8 cellular contexts compared by ENCODE assay signal in genomic region chr4:81606796-81607550, GRCh38.
DNase-seq lines count a peak whose midpoint lies in the region; ATAC-seq and TF ChIP-seq lines count a peak whose summit lies in the region.
"Had no signal": no experiment of that assay in that cellular context is flagged by ENCODE, and none has a peak within 500 bp of the region (broad histone marks: within the 10 kb centered on the region; RNA-seq: fewer than 3 reads in every experiment).

No MANE protein-coding gene starts in this region.

- peak overlapping the region; percentile 60; the same call in 1 of the 2 replicates for H2AFZ ChIP-seq in Karpas-422 (ENCODE audit: low read length)

- DNase-seq in Karpas-422 (no peak), activated B cell treated with CpG ODN at 0.5 μM for 24 hours (no peak), islet precursor cell (peak; percentile 85), stromal cell of bone marrow (ENCODE audit: low read depth) (peak; percentile 51), Ammon's horn (ENCODE audit: low spot score) (no peak), RPMI8226 (no peak)
- DNase-seq in activated naive CD4-positive, alpha-beta T cell treated with anti-CD3 and anti-CD28 coated beads, Interleukin-2, amount 50 U/mL, for 72 hours (ENCODE audit: low spot score in 2 of 2), result no peak

- no peak overlapping the region for H3K27ac ChIP-seq in Karpas-422 (ENCODE audit: low read length)
- H3K27ac ChIP-seq: VCaP had no signal

- H3K9me3 Mint-ChIP-seq in activated B cell treated with CpG ODN at 0.5 μM for 24 hours, result no peaks in the 10 kb centered on the region
- H3K9me3 Mint-ChIP-seq in activated naive CD4-positive, alpha-beta T cell treated with anti-CD3 and anti-CD28 coated beads, Interleukin-2, amount 50 U/mL, for 72 hours, result no peaks in the 10 kb centered on the region

- H3K9me2 ChIP-seq in Karpas-422 (replicated peaks; ENCODE audit: insufficient read depth, low read length), result no peaks in the 10 kb centered on the region

- intact Hi-C loops in activated B cell treated with CpG ODN at 0.5 μM for 24 hours (cut with micrococcal nuclease), result loop anchor here (1.0 to 5.0 kb wide), 7 partner anchors 45 to 665 kb away; no protein-coding TSS in a partner anchor

- POLR2A ChIA-PET in activated B cell treated with CpG ODN at 0.5 μM for 24 hours (lab: Charles Lee), result interaction anchor here (1.1 to 5.6 kb wide), 4 partner anchors 12 to 137 kb away, joined by 3 to 38 read pairs (median 4); partner anchors contain the start of gene RASGEF1B

- no peak overlapping the region for H3K9ac ChIP-seq in Karpas-422 (ENCODE audit: low read length)

- no peaks in the 10 kb centered on the region for H3K27me3 ChIP-seq in Karpas-422 (ENCODE audit: low read length)

- no peaks in the 10 kb centered on the region for H3K79me2 ChIP-seq in Karpas-422 (ENCODE audit: low read length)

- peak overlapping the region; percentile 23 for H3K4me2 ChIP-seq in Karpas-422 (ENCODE audit: low read depth, low read length, poor library complexity, severe bottlenecking)

- CTCF ChIA-PET in activated B cell treated with CpG ODN at 0.5 μM for 24 hours (lab: Charles Lee), result interaction anchor here (0.7 to 2.1 kb wide), 5 partner anchors 45 to 238 kb away, joined by 3 to 14 read pairs (median 4); partner anchors contain the start of gene RASGEF1B

- H3K36me3 ChIP-seq in Karpas-422 (ENCODE audit: insufficient read depth, low read length), result no peaks in the 10 kb centered on the region

- peak; percentile 54 for ATAC-seq in activated B cell treated with CpG ODN at 0.5 μM for 24 hours (ENCODE audit: low read depth)
- no peak for ATAC-seq in activated naive CD4-positive, alpha-beta T cell treated with anti-CD3 and anti-CD28 coated beads, Interleukin-2, amount 50 U/mL, for 72 hours

- H3K4me3 Mint-ChIP-seq in activated B cell treated with CpG ODN at 0.5 μM for 24 hours, result peak overlapping the region; percentile 55

- peak overlapping the region; percentile 86 for H3K27ac Mint-ChIP-seq in activated B cell treated with CpG ODN at 0.5 μM for 24 hours
- no peak overlapping the region for H3K27ac Mint-ChIP-seq in activated naive CD4-positive, alpha-beta T cell treated with anti-CD3 and anti-CD28 coated beads, Interleukin-2, amount 50 U/mL, for 72 hours

- H3K4me1 Mint-ChIP-seq in activated B cell treated with CpG ODN at 0.5 μM for 24 hours, result peaks cover 58% of the 10 kb centered on the region

- no peaks in the 10 kb centered on the region for H3K36me3 Mint-ChIP-seq in activated B cell treated with CpG ODN at 0.5 μM for 24 hours (ENCODE audit: low read depth)
- H3K36me3 Mint-ChIP-seq in activated naive CD4-positive, alpha-beta T cell treated with anti-CD3 and anti-CD28 coated beads, Interleukin-2, amount 50 U/mL, for 72 hours, result no peaks in the 10 kb centered on the region

- no peak for TF ChIP-seq CTCF in activated B cell treated with CpG ODN at 0.5 μM for 24 hours (IDR thresholded peaks at IDR 0.05)

- no peaks in the 10 kb centered on the region for H3K27me3 Mint-ChIP-seq in activated B cell treated with CpG ODN at 0.5 μM for 24 hours

- H3K9me3 ChIP-seq in Karpas-422 (ENCODE audit: low read length), result no peaks in the 10 kb centered on the region

- peaks cover 21% of the 10 kb centered on the region for H3K4me1 ChIP-seq in Karpas-422 (ENCODE audit: low read length)

- no peaks in the 10 kb centered on the region for H4K20me1 ChIP-seq in Karpas-422 (ENCODE audit: insufficient read depth, low read depth, low read length)

- H3K4me3 ChIP-seq in Karpas-422 (ENCODE audit: low read length), result no peak overlapping the region

Comparison
In these comparisons a context has a peak if more than half of its experiments do, and no peak if none do; other contexts are left out.
1. DNase-seq: peak in islet precursor cell (single experiment) and stromal cell of bone marrow (single experiment); none in Karpas-422 (single experiment), activated B cell treated with CpG ODN at 0.5 μM for 24 hours (single experiment), activated naive CD4-positive, alpha-beta T cell treated with anti-CD3 and anti-CD28 coated beads, Interleukin-2, amount 50 U/mL, for 72 hours (0 of 2), Ammon's horn (single experiment) and RPMI8226 (single experiment).